ENCODE assay signal across 9 cellular contexts in the genomic region with DNA sequence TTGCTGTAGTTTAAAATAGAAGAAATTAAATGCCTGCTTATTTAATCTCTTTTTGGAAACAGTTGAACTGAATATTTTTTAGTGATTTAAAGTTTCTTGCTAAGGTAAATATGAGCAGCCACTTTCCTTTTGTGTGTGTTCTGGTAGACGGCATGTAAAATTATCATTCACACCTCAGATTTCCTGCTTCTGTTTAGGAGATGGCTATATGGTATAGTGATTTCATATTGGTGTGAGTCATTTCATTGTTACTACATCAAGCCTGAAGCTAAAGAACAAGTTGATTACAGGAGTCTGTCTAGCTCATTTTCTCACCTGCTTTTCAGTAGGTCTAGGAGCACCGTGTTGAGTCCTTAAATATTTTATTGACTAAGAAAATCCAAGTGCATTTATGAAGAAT. TPM values are rescaled to one million over a fixed set of nuclear protein-coding genes. Genes with fewer than 3 reads are reported as not detected.
DNase-seq lines count a peak whose midpoint lies in the region; ATAC-seq lines count a peak whose summit lies in the region.
"Had no signal": no experiment of that assay in that cellular context is flagged by ENCODE, and none has a peak within 500 bp of the region (broad histone marks: within the 10 kb centered on the region; RNA-seq: fewer than 3 reads in every experiment).

No MANE protein-coding gene starts in this region.

- ATAC-seq in HG03064 (IDR thresholded peaks at IDR 0.05; ENCODE audit: low read depth, unreplicated experiment) = peak; percentile 34
- ATAC-seq in activated T-helper 17 cell treated with anti-CD3 and anti-CD28 coated beads, Interleukin-2, amount 50 U/mL, for 72 hours (replicated peaks) = peak; percentile 73
- ATAC-seq in naive B cell (ENCODE audit: low read depth in 2 of 2) = no peak
- ATAC-seq in HG02970 (IDR thresholded peaks at IDR 0.05; ENCODE audit: low FRiP score, unreplicated experiment) = no peak

- DNase-seq in Daoy (ENCODE audit: low read depth) (peak; percentile 33), naive B cell (no peak), NCI-H510A treated with DMSO at 0.1 percent for 48 hours (lab: John Stamatoyannopoulos, UW) (no peak)
- DNase-seq in NK-92 treated with Interleukin-12 subunit alpha and Interleukin-12 subunit beta, amount 100 ng/mL, for 24 hours (lab: John Stamatoyannopoulos, UW) = no peak
- DNase-seq in stimulated activated CD4-positive, alpha-beta T cell treated with anti-CD3 and anti-CD28 coated beads, Interleukin-4, amount 100 ng/mL, for 4 hours = no peak
- DNase-seq: activated CD4-positive, alpha-beta T cell treated with anti-CD3 and anti-CD28 coated beads, Interleukin-2, amount 50 U/mL, for 1 hour had no signal

- H3K9me3 Mint-ChIP-seq in activated T-helper 17 cell treated with anti-CD3 and anti-CD28 coated beads, Interleukin-2, amount 50 U/mL, for 72 hours = no peaks in the 10 kb centered on the region
- no peaks in the 10 kb centered on the region for H3K9me3 Mint-ChIP-seq in naive B cell

- H3K27me3 Mint-ChIP-seq in activated T-helper 17 cell treated with anti-CD3 and anti-CD28 coated beads, Interleukin-2, amount 50 U/mL, for 72 hours = no peaks in the 10 kb centered on the region
- no peaks in the 10 kb centered on the region for H3K27me3 Mint-ChIP-seq in naive B cell

- H3K4me1 Mint-ChIP-seq in activated T-helper 17 cell treated with anti-CD3 and anti-CD28 coated beads, Interleukin-2, amount 50 U/mL, for 72 hours = peaks cover 25% of the 10 kb centered on the region
- H3K4me1 Mint-ChIP-seq in naive B cell = peaks cover 47 to 75% (median 66%) of the 10 kb centered on the region in 3 donors

- peaks cover 13% of the 10 kb centered on the region for H3K36me3 Mint-ChIP-seq in activated T-helper 17 cell treated with anti-CD3 and anti-CD28 coated beads, Interleukin-2, amount 50 U/mL, for 72 hours (ENCODE audit: low read depth)
- H3K36me3 Mint-ChIP-seq in naive B cell = no peaks in the 10 kb centered on the region

- peak overlapping the region; percentile 66 for H3K27ac Mint-ChIP-seq in activated T-helper 17 cell treated with anti-CD3 and anti-CD28 coated beads, Interleukin-2, amount 50 U/mL, for 72 hours
- peak overlapping the region in 5 of 6 donors; percentile 36 to 94 (median 70) for H3K27ac Mint-ChIP-seq in naive B cell

- H3K4me3 Mint-ChIP-seq in activated T-helper 17 cell treated with anti-CD3 and anti-CD28 coated beads, Interleukin-2, amount 50 U/mL, for 72 hours = peak overlapping the region; percentile 97
- H3K4me3 Mint-ChIP-seq in naive B cell = peak overlapping the region in 6 of 8 donors; percentile 14 to 96 (median 57)

RNA-seq across cellular contexts. Expression of a gene that starts 2.2 kb away (rescaled TPM):
- 17.1 and 23.5 TPM in 2 replicates for total RNA-seq in Daoy (2014; rRNA removed; shearing (Covaris generic))
- 10 to 100 TPM; 59.2 to 62.8 TPM for total RNA-seq in activated T-helper 17 cell treated with anti-CD3 and anti-CD28 coated beads, Interleukin-2, amount 50 U/mL, for 72 hours
- 10 to 100 TPM; 10.2 to 26.0 (median 13.9) TPM for polyA plus RNA-seq in naive B cell (ENCODE audit: low read depth in 6 of 6)

RNA-seq across cellular contexts. Expression of a gene that starts 43.6 kb away (rescaled TPM):
- 55.8 and 63.3 TPM in 2 replicates for total RNA-seq in Daoy (2014; rRNA removed; shearing (Covaris generic))
- 10 to 100 TPM; 14.5 to 23.7 TPM for total RNA-seq in activated T-helper 17 cell treated with anti-CD3 and anti-CD28 coated beads, Interleukin-2, amount 50 U/mL, for 72 hours
- 10 to 100 TPM; 64.2 to 78.5 (median 68.8) TPM for polyA plus RNA-seq in naive B cell (ENCODE audit: low read depth in 6 of 6)

RNA-seq across cellular contexts. Expression of a gene that starts 56.5 kb away (rescaled TPM):
- total RNA-seq in Daoy (2014; rRNA removed; shearing (Covaris generic)) = 17.4 and 22.6 TPM in 2 replicates
- total RNA-seq in activated T-helper 17 cell treated with anti-CD3 and anti-CD28 coated beads, Interleukin-2, amount 50 U/mL, for 72 hours = 10 to 100 TPM; 33.8 to 34.0 TPM
- polyA plus RNA-seq in naive B cell (ENCODE audit: low read depth in 6 of 6) = 10 to 100 TPM; 20.0 to 46.9 (median 24.8) TPM

Comparison
In these comparisons a context has a peak if more than half of its experiments do, and no peak if none do; other contexts are left out.
1. ATAC-seq: peak in HG03064 (single experiment) and activated T-helper 17 cell treated with anti-CD3 and anti-CD28 coated beads, Interleukin-2, amount 50 U/mL, for 72 hours (single experiment); none in naive B cell (0 of 2) and HG02970 (single experiment).